In the genomic region with DNA sequence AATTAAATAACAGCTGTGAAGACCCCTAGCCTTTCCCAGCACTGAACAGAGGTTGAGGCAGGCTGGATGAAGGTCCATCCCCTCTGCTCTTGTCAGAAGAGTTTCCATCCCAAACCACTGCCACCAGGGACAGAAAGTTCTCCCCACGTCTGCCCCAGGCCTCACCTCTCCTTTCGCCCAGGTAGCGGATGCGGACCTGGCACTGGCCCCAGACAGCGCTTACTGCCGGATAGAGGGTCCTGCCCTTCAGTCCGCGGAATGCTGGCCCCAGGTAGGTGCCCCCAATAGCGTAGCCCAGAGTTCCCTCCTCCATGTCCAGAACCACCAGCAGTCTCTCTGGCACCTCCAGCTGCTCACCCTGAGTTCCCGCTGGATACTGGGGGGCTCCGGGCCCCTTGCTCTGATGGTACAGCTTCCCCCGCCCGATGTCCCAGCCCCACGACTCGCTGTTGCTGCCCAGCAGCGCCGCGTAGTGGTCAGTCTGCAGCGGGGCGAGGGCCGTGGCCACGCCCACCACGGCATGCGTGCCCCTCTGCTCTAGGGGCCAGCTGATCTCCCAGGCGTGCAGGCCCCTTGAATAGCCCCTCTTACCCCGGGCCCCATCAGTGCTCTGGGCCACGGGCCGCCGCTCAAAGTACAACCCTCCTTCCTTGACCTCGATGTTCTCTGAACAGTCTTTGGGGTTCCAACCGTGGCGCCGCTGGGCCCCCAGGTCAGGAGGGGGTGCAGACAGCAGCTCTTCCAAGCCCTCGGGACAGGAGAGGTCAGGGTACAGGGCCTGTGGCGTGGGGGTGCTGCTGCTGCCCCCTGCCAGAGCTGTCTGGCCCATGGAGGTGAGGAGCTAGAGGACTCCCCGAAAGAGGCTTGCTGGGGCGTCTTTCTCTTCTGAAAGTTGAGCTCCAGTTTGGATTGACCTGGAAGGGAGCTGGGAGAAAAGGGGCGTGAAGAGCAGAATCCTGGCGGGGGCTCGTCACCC, we compare ENCODE assay signal across 8 cellular contexts. TPM values are rescaled to one million over a fixed set of nuclear protein-coding genes. Genes with fewer than 3 reads are reported as not detected.
DNase-seq lines count a peak whose midpoint lies in the region; ATAC-seq and TF ChIP-seq lines count a peak whose summit lies in the region.

No MANE protein-coding gene starts in this region.

- no peaks in the 10 kb centered on the region for H3K9me3 Mint-ChIP-seq in activated T-helper 2 cell treated with anti-CD3 and anti-CD28 coated beads, Interferon-gamma antibody, Interleukin-2, Interleukin-4, amounts not matched to agents 10 μg/mL and 5 μg/mL and 100 μg/mL, durations not matched to agents 14 hours and 24 hours and 36 hours
- no peaks in the 10 kb centered on the region for H3K9me3 Mint-ChIP-seq in nephron

- peaks cover 72% of the 10 kb centered on the region for H3K36me3 Mint-ChIP-seq in activated T-helper 2 cell treated with anti-CD3 and anti-CD28 coated beads, Interferon-gamma antibody, Interleukin-2, Interleukin-4, amounts not matched to agents 10 μg/mL and 5 μg/mL and 100 μg/mL, durations not matched to agents 14 hours and 24 hours and 36 hours (ENCODE audit: low read depth)
- H3K36me3 Mint-ChIP-seq in nephron (ENCODE audit: low read depth) = peaks cover 30% of the 10 kb centered on the region

- DNase-seq in NCI-H187 (lab: John Stamatoyannopoulos, UW) (peak; percentile 31 to 59), NCI-H187 treated with DMSO at 0.1 percent for 48 hours (lab: John Stamatoyannopoulos, UW) (no peak), HS-5 (ENCODE audit: low read depth) (peak; percentile 50), fibroblast of pulmonary artery (ENCODE audit: low read depth) (peak; percentile 70)
- DNase-seq in activated T-helper 2 cell treated with anti-CD3 and anti-CD28 coated beads, Interferon-gamma antibody, Interleukin-2, Interleukin-4, amounts not matched to agents 10 μg/mL and 5 μg/mL and 100 μg/mL, durations not matched to agents 14 hours and 24 hours and 36 hours (ENCODE audit: low spot score) = peak; percentile 83
- DNase-seq in stimulated activated naive CD8-positive, alpha-beta T cell treated with anti-CD3 and anti-CD28 coated beads, Interleukin-15, Interleukin-2, amounts not matched to agents 100 U/mL and 50 U/mL, for 24 hours = peak; percentile 92

- intact Hi-C loops in activated T-helper 2 cell treated with anti-CD3 and anti-CD28 coated beads, Interferon-gamma antibody, Interleukin-2, Interleukin-4, amounts not matched to agents 10 μg/mL and 5 μg/mL and 100 μg/mL, durations not matched to agents 14 hours and 24 hours and 36 hours (cut with micrococcal nuclease) = loop anchor here (1.0 to 2.0 kb wide), 5 partner anchors 19 to 80 kb away; partner anchors contain the start of genes ENO2, LRRC23 and USP5

- peak; percentile 42 for ATAC-seq in stimulated activated naive CD8-positive, alpha-beta T cell treated with anti-CD3 and anti-CD28 coated beads, Interleukin-15, Interleukin-2, amounts not matched to agents 100 U/mL and 50 U/mL, for 24 hours

- peak overlapping the region; percentile 84 for H3K27ac Mint-ChIP-seq in activated T-helper 2 cell treated with anti-CD3 and anti-CD28 coated beads, Interferon-gamma antibody, Interleukin-2, Interleukin-4, amounts not matched to agents 10 μg/mL and 5 μg/mL and 100 μg/mL, durations not matched to agents 14 hours and 24 hours and 36 hours
- H3K27ac Mint-ChIP-seq in nephron = peak overlapping the region; percentile 25 to 74 (median 55)

- H3K4me3 ChIP-seq in fibroblast of pulmonary artery (replicated peaks; ENCODE audit: low read depth, low read length) = peak overlapping the region; percentile 83

- peak overlapping the region; percentile 92 for H3K4me3 Mint-ChIP-seq in activated T-helper 2 cell treated with anti-CD3 and anti-CD28 coated beads, Interferon-gamma antibody, Interleukin-2, Interleukin-4, amounts not matched to agents 10 μg/mL and 5 μg/mL and 100 μg/mL, durations not matched to agents 14 hours and 24 hours and 36 hours (ENCODE audit: low read depth)
- peak overlapping the region; percentile 87 to 95 (median 95) for H3K4me3 Mint-ChIP-seq in nephron

- TF ChIP-seq CTCF in fibroblast of pulmonary artery (IDR thresholded peaks at IDR 0.05; ENCODE audit: low read length, missing control alignments) (peak; percentile 91), nephron (IDR thresholded peaks at IDR 0.05; ENCODE audit: unreplicated experiment in 3 of 3) (peak; percentile 97 to 98 (median 97))

- H3K27me3 Mint-ChIP-seq in activated T-helper 2 cell treated with anti-CD3 and anti-CD28 coated beads, Interferon-gamma antibody, Interleukin-2, Interleukin-4, amounts not matched to agents 10 μg/mL and 5 μg/mL and 100 μg/mL, durations not matched to agents 14 hours and 24 hours and 36 hours (ENCODE audit: low read depth) = no peaks in the 10 kb centered on the region
- peaks cover 7% of the 10 kb centered on the region for H3K27me3 Mint-ChIP-seq in nephron (ENCODE audit: low read depth)

- H3K4me1 Mint-ChIP-seq in activated T-helper 2 cell treated with anti-CD3 and anti-CD28 coated beads, Interferon-gamma antibody, Interleukin-2, Interleukin-4, amounts not matched to agents 10 μg/mL and 5 μg/mL and 100 μg/mL, durations not matched to agents 14 hours and 24 hours and 36 hours (ENCODE audit: low read depth) = peaks cover 53% of the 10 kb centered on the region
- peaks cover 36% of the 10 kb centered on the region for H3K4me1 Mint-ChIP-seq in nephron

TF ChIP-seq in PFSK-1, 5 proteins besides CTCF, POLR2A, EP300 and RAD21:
- TF ChIP-seq POLR2AphosphoS5 (IDR thresholded peaks at IDR 0.05; ENCODE audit: low read depth, low read length) (peak; percentile 53; the same call in 1 of the 2 replicates), SIN3A (IDR thresholded peaks at IDR 0.05; ENCODE audit: borderline replicate concordance, insufficient read depth, low read length) (peak; percentile 97), TAF1 (IDR thresholded peaks at IDR 0.05; ENCODE audit: borderline replicate concordance, insufficient read depth, low read length) (no peak; the same call in 1 of the 2 replicates), FOXP2 (optimal IDR thresholded peaks at IDR 0.05; ENCODE audit: borderline replicate concordance, extremely low read depth, extremely low read length, insufficient read depth) (no peak)
- TF ChIP-seq, protein P1, sequence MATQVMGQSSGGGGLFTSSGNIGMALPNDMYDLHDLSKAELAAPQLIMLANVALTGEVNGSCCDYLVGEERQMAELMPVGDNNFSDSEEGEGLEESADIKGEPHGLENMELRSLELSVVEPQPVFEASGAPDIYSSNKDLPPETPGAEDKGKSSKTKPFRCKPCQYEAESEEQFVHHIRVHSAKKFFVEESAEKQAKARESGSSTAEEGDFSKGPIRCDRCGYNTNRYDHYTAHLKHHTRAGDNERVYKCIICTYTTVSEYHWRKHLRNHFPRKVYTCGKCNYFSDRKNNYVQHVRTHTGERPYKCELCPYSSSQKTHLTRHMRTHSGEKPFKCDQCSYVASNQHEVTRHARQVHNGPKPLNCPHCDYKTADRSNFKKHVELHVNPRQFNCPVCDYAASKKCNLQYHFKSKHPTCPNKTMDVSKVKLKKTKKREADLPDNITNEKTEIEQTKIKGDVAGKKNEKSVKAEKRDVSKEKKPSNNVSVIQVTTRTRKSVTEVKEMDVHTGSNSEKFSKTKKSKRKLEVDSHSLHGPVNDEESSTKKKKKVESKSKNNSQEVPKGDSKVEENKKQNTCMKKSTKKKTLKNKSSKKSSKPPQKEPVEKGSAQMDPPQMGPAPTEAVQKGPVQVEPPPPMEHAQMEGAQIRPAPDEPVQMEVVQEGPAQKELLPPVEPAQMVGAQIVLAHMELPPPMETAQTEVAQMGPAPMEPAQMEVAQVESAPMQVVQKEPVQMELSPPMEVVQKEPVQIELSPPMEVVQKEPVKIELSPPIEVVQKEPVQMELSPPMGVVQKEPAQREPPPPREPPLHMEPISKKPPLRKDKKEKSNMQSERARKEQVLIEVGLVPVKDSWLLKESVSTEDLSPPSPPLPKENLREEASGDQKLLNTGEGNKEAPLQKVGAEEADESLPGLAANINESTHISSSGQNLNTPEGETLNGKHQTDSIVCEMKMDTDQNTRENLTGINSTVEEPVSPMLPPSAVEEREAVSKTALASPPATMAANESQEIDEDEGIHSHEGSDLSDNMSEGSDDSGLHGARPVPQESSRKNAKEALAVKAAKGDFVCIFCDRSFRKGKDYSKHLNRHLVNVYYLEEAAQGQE (IDR thresholded peaks at IDR 0.05; ENCODE audit: insufficient read depth in 1 of 2, low read depth in 2 of 2, low read length in 2 of 2) = no peak
TF ChIP-seq in PFSK-1: peak in this region for 2.

RNA-seq across cellular contexts. Expression of gene SPSB2, which starts 0.7 kb away (rescaled TPM):
- 13.7 TPM for polyA plus RNA-seq in PFSK-1 (2012; ENCODE audit: insufficient read length, low read depth)
- 3.7 and 4.1 TPM in 2 replicates for total RNA-seq in activated T-helper 2 cell treated with anti-CD3 and anti-CD28 coated beads, Interferon-gamma antibody, Interleukin-2, Interleukin-4, amounts not matched to agents 10 μg/mL and 5 μg/mL and 100 μg/mL, durations not matched to agents 14 hours and 24 hours and 36 hours

RNA-seq across cellular contexts. Expression of gene TPI1, which starts 5.0 kb away (rescaled TPM):
- polyA plus RNA-seq in PFSK-1 (2012; ENCODE audit: insufficient read length, low read depth) = 618 TPM
- 1,708 and 1,711 TPM in 2 replicates for total RNA-seq in activated T-helper 2 cell treated with anti-CD3 and anti-CD28 coated beads, Interferon-gamma antibody, Interleukin-2, Interleukin-4, amounts not matched to agents 10 μg/mL and 5 μg/mL and 100 μg/mL, durations not matched to agents 14 hours and 24 hours and 36 hours

RNA-seq across cellular contexts. Expression of gene USP5, which starts 20.4 kb away (rescaled TPM):
- 56.6 TPM for polyA plus RNA-seq in PFSK-1 (2012; ENCODE audit: insufficient read length, low read depth)
- total RNA-seq in activated T-helper 2 cell treated with anti-CD3 and anti-CD28 coated beads, Interferon-gamma antibody, Interleukin-2, Interleukin-4, amounts not matched to agents 10 μg/mL and 5 μg/mL and 100 μg/mL, durations not matched to agents 14 hours and 24 hours and 36 hours = 133 and 134 TPM in 2 replicates

RNA-seq across cellular contexts. Expression of gene CDCA3, which starts 21.3 kb away (rescaled TPM):
- polyA plus RNA-seq in PFSK-1 (2012; ENCODE audit: insufficient read length, low read depth) = 13.7 TPM
- total RNA-seq in activated T-helper 2 cell treated with anti-CD3 and anti-CD28 coated beads, Interferon-gamma antibody, Interleukin-2, Interleukin-4, amounts not matched to agents 10 μg/mL and 5 μg/mL and 100 μg/mL, durations not matched to agents 14 hours and 24 hours and 36 hours = 41.6 and 42.1 TPM in 2 replicates

RNA-seq across cellular contexts. Expression of gene GNB3, which starts 31.6 kb away (rescaled TPM):
- 17.5 TPM for polyA plus RNA-seq in PFSK-1 (2012; ENCODE audit: insufficient read length, low read depth)
- 1.2 and 1.3 TPM in 2 replicates for total RNA-seq in activated T-helper 2 cell treated with anti-CD3 and anti-CD28 coated beads, Interferon-gamma antibody, Interleukin-2, Interleukin-4, amounts not matched to agents 10 μg/mL and 5 μg/mL and 100 μg/mL, durations not matched to agents 14 hours and 24 hours and 36 hours
